Comparison of ENCODE assay signal across 11 cellular contexts in the genomic region with DNA sequence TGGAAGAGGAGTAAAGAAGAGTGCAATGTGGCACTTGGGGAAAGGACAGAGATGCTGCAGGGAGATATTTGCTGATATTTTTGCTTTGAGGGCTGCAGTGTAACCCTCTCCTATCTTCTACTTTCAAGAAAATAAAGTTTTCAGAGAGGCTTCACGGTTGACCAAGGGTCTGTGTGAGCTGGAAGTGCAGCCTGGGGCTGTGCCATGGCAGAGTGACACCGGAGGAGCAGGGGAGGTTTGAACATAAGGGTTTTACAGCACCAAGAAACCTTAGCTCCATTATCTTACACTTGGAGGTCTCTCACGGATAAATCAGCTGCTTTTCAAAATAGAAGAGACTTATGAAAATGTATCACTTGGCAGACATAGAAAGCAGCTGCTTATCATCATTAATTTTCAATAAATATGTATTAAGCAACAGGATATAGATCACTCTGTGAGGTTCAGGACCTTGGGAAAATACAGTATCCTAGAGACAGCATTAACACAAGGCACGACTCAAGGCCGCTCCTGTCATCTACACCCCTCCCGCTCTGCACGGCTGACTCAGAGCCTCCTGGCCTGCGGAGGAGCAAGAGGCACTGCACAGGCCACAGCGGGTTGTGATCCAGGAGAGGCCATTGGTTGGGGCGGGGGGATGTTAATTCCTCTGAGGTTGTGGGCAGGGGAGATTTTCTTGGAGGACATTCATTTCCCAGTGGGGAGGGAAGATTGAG.
DNase-seq lines count a peak whose midpoint lies in the region; TF ChIP-seq lines count a peak whose summit lies in the region.
"Had no signal": no experiment of that assay in that cellular context is flagged by ENCODE, and none has a peak within 500 bp of the region (broad histone marks: within the 10 kb centered on the region; RNA-seq: fewer than 3 reads in every experiment).

No MANE protein-coding gene starts in this region.

- no peaks in the 10 kb centered on the region for H3K79me2 ChIP-seq in osteoblast (ENCODE audit: insufficient read depth, low read length)

- no peak overlapping the region for H3K4me3 Mint-ChIP-seq in activated T-helper 1 cell treated with anti-CD3 and anti-CD28 coated beads, Interleukin-12 subunit alpha, Interleukin-12 subunit beta, Interleukin-2, Interleukin-4 antibody, amounts not matched to agents 30 ng/mL and 10 ng/mL and 1 ng/mL, durations not matched to agents 14 hours and 24 hours and 36 hours

- no peak overlapping the region for H3K4me3 ChIP-seq in AG10803 (ENCODE audit: low read length)
- H3K4me3 ChIP-seq in SJSA1: no peak overlapping the region
- H3K4me3 ChIP-seq in fibroblast of the aortic adventitia (ENCODE audit: low read depth, low read length): no peak overlapping the region
- H3K4me3 ChIP-seq in osteoblast (ENCODE audit: insufficient read depth, low read length): no peak overlapping the region
- H3K4me3 ChIP-seq in Peyer's patch: no peak overlapping the region
- no peak overlapping the region for H3K4me3 ChIP-seq in WERI-Rb-1 (ENCODE audit: low read depth, low read length)

- H3K36me3 ChIP-seq in SJSA1 (no peaks in the 10 kb centered on the region), osteoblast (ENCODE audit: insufficient read depth, low read length) (no peaks in the 10 kb centered on the region), Peyer's patch (no peaks in the 10 kb centered on the region), WERI-Rb-1 (no peaks in the 10 kb centered on the region)

- TF ChIP-seq CTCF in AG10803 (conservative IDR thresholded peaks at IDR 0.05; ENCODE audit: low read length): no peak
- TF ChIP-seq CTCF in fibroblast of the aortic adventitia (IDR thresholded peaks at IDR 0.05; ENCODE audit: insufficient read depth, low read length): no peak
- TF ChIP-seq CTCF in osteoblast (IDR thresholded peaks at IDR 0.05; ENCODE audit: extremely low read depth, low read depth, low read length): no peak
- no peak for TF ChIP-seq CTCF in Peyer's patch (IDR thresholded peaks at IDR 0.05)
- no peak for TF ChIP-seq CTCF in WERI-Rb-1 (IDR thresholded peaks at IDR 0.05; ENCODE audit: low read depth, low read length)

- no peaks in the 10 kb centered on the region for H4K20me1 ChIP-seq in osteoblast (ENCODE audit: insufficient read depth, low read length)

- H3K27me3 Mint-ChIP-seq in activated T-helper 1 cell treated with anti-CD3 and anti-CD28 coated beads, Interleukin-12 subunit alpha, Interleukin-12 subunit beta, Interleukin-2, Interleukin-4 antibody, amounts not matched to agents 30 ng/mL and 10 ng/mL and 1 ng/mL, durations not matched to agents 14 hours and 24 hours and 36 hours (ENCODE audit: insufficient read depth): no peaks in the 10 kb centered on the region

- peak overlapping the region; percentile 63 for H3K27ac ChIP-seq in SJSA1
- peak overlapping the region; percentile 78 for H3K27ac ChIP-seq in osteoblast (ENCODE audit: low read depth, low read length)
- peak overlapping the region in 1 of 4 donors; percentile 31 for H3K27ac ChIP-seq in Peyer's patch
- H3K27ac ChIP-seq in WERI-Rb-1: no peak overlapping the region

- H3K9me3 Mint-ChIP-seq in activated T-helper 1 cell treated with anti-CD3 and anti-CD28 coated beads, Interleukin-12 subunit alpha, Interleukin-12 subunit beta, Interleukin-2, Interleukin-4 antibody, amounts not matched to agents 30 ng/mL and 10 ng/mL and 1 ng/mL, durations not matched to agents 14 hours and 24 hours and 36 hours: no peaks in the 10 kb centered on the region

- H3K27me3 ChIP-seq in SJSA1 (replicated peaks) (no peaks in the 10 kb centered on the region), osteoblast (ENCODE audit: insufficient read depth, low read length) (no peaks in the 10 kb centered on the region), Peyer's patch (no peaks in the 10 kb centered on the region), WERI-Rb-1 (ENCODE audit: insufficient read depth, low read depth, severe bottlenecking) (peaks cover 12% of the 10 kb centered on the region)

- no peak overlapping the region for H2AFZ ChIP-seq in osteoblast (ENCODE audit: low read length)

- peaks cover 39% of the 10 kb centered on the region for H3K4me1 ChIP-seq in SJSA1 (replicated peaks)
- H3K4me1 ChIP-seq in osteoblast (ENCODE audit: insufficient read depth, low read length): peaks cover 19% of the 10 kb centered on the region
- no peaks in the 10 kb centered on the region for H3K4me1 ChIP-seq in Peyer's patch

- no peaks in the 10 kb centered on the region for H3K36me3 Mint-ChIP-seq in activated T-helper 1 cell treated with anti-CD3 and anti-CD28 coated beads, Interleukin-12 subunit alpha, Interleukin-12 subunit beta, Interleukin-2, Interleukin-4 antibody, amounts not matched to agents 30 ng/mL and 10 ng/mL and 1 ng/mL, durations not matched to agents 14 hours and 24 hours and 36 hours (ENCODE audit: low read depth)

- DNase-seq in AG10803 (ENCODE audit: low read depth): peak; percentile 96
- peak; percentile 42 to 73 for DNase-seq in SJSA1 (ENCODE audit: low read depth in 1 of 2, low spot score in 2 of 2)
- DNase-seq in fibroblast of the aortic adventitia (ENCODE audit: low read depth): peak; percentile 90
- DNase-seq in osteoblast (ENCODE audit: insufficient read length, low spot score, missing footprints): peak; percentile 35
- DNase-seq in activated T-helper 1 cell treated with anti-CD3 and anti-CD28 coated beads, Interleukin-12 subunit alpha, Interleukin-12 subunit beta, Interleukin-2, Interleukin-4 antibody, amounts not matched to agents 30 ng/mL and 10 ng/mL and 1 ng/mL, durations not matched to agents 14 hours and 24 hours and 36 hours (ENCODE audit: low spot score): no peak
- DNase-seq in stimulated activated CD4-positive, alpha-beta T cell treated with anti-CD3 and anti-CD28 coated beads, Interleukin-15, amount 100 ng/mL, for 24 hours: no peak
- DNase-seq in Peyer's patch: no peak
- DNase-seq in WERI-Rb-1: no peak
- DNase-seq: activated T-cell treated with anti-CD3 and anti-CD28 coated beads, Interleukin-2, amount 50 U/mL, for 48 hours; NCI-H510A treated with DMSO at 0.1 percent for 48 hours; stimulated activated naive CD4-positive, alpha-beta T cell had no signal

- H3K27ac Mint-ChIP-seq in activated T-helper 1 cell treated with anti-CD3 and anti-CD28 coated beads, Interleukin-12 subunit alpha, Interleukin-12 subunit beta, Interleukin-2, Interleukin-4 antibody, amounts not matched to agents 30 ng/mL and 10 ng/mL and 1 ng/mL, durations not matched to agents 14 hours and 24 hours and 36 hours: no peak overlapping the region

- H3K9me3 ChIP-seq in SJSA1 (replicated peaks) (no peaks in the 10 kb centered on the region), osteoblast (ENCODE audit: low read depth, low read length) (no peaks in the 10 kb centered on the region), Peyer's patch (no peaks in the 10 kb centered on the region), WERI-Rb-1 (ENCODE audit: severe bottlenecking) (no peaks in the 10 kb centered on the region)

- H3K4me1 Mint-ChIP-seq in activated T-helper 1 cell treated with anti-CD3 and anti-CD28 coated beads, Interleukin-12 subunit alpha, Interleukin-12 subunit beta, Interleukin-2, Interleukin-4 antibody, amounts not matched to agents 30 ng/mL and 10 ng/mL and 1 ng/mL, durations not matched to agents 14 hours and 24 hours and 36 hours (ENCODE audit: low read depth): no peaks in the 10 kb centered on the region

- H3K4me2 ChIP-seq in osteoblast (ENCODE audit: insufficient read depth, low read length): no peak overlapping the region

- no peak for TF ChIP-seq POLR2A in Peyer's patch (IDR thresholded peaks at IDR 0.05)

- intact Hi-C loops in activated T-helper 1 cell treated with anti-CD3 and anti-CD28 coated beads, Interleukin-12 subunit alpha, Interleukin-12 subunit beta, Interleukin-2, Interleukin-4 antibody, amounts not matched to agents 30 ng/mL and 10 ng/mL and 1 ng/mL, durations not matched to agents 14 hours and 24 hours and 36 hours (cut with micrococcal nuclease): no loop called here

Comparison
In these comparisons a context has a peak if more than half of its experiments do, and no peak if none do; other contexts are left out.
1. DNase-seq: peak in AG10803 (single experiment), SJSA1 (2 of 2), fibroblast of the aortic adventitia (single experiment) and osteoblast (single experiment); none in activated T-helper 1 cell treated with anti-CD3 and anti-CD28 coated beads, Interleukin-12 subunit alpha, Interleukin-12 subunit beta, Interleukin-2, Interleukin-4 antibody, amounts not matched to agents 30 ng/mL and 10 ng/mL and 1 ng/mL, durations not matched to agents 14 hours and 24 hours and 36 hours (single experiment), stimulated activated CD4-positive, alpha-beta T cell treated with anti-CD3 and anti-CD28 coated beads, Interleukin-15, amount 100 ng/mL, for 24 hours (single experiment), Peyer's patch (0 of 3) and WERI-Rb-1 (single experiment).